ENCODE assay signal across 30 cellular contexts in genomic region chr16:53172517-53172916, GRCh38.
"Had no signal": no experiment of that assay in that cellular context is flagged by ENCODE, and none has a peak within 500 bp of the region (broad histone marks: within the 10 kb centered on the region; RNA-seq: fewer than 3 reads in every experiment).

No MANE protein-coding gene starts in this region.

- ATAC-seq: naive thymus-derived CD4-positive, alpha-beta T cell; natural killer cell; psoas muscle; right cardiac atrium; right lobe of liver; stimulated activated effector memory CD8-positive, alpha-beta T cell treated with anti-CD3 and anti-CD28 coated beads, Interleukin-12 subunit alpha, Interleukin-12 subunit beta, amount 100 ng/mL, for 72 hours; stimulated activated naive B cell treated with anti-CD40 and anti-IgM and Interleukin-4, amounts not matched to agents 10 μg/mL and 1 μg/mL and 100 μg/mL, for 72 hours; upper lobe of right lung had no signal

- H3K9me3 ChIP-seq: ovary, psoas muscle, right lobe of liver, sigmoid colon, spleen, stomach, thoracic aorta, thyroid gland, tibial nerve, upper lobe of right lung, uterus had no signal

- H3K27me3 ChIP-seq: neural progenitor cell, ovary, right lobe of liver, sigmoid colon, spleen, stomach, thyroid gland, tibial nerve, upper lobe of right lung, uterus had no signal

- H3K36me3 ChIP-seq: neural progenitor cell, ovary, sigmoid colon, thoracic aorta, thyroid gland, uterus had no signal

- H3K9me3 Mint-ChIP-seq: naive thymus-derived CD4-positive, alpha-beta T cell; natural killer cell; nephron; neural progenitor cell; stimulated activated effector memory CD8-positive, alpha-beta T cell treated with anti-CD3 and anti-CD28 coated beads, Interleukin-12 subunit alpha, Interleukin-12 subunit beta, amount 100 ng/mL, for 72 hours; stimulated activated naive B cell treated with anti-CD40 and anti-IgM and Interleukin-4, amounts not matched to agents 10 μg/mL and 1 μg/mL and 100 μg/mL, for 72 hours; stimulated activated naive CD8-positive, alpha-beta T cell treated with anti-CD3 and anti-CD28 coated beads, Interleukin-15, Interleukin-2, amounts not matched to agents 100 ng/mL and 50 ng/mL, for 24 hours had no signal

- H3K27me3 Mint-ChIP-seq: naive thymus-derived CD4-positive, alpha-beta T cell; progenitor cell of endocrine pancreas; stimulated activated naive B cell treated with anti-CD40 and anti-IgM and Interleukin-4, amounts not matched to agents 10 μg/mL and 1 μg/mL and 100 μg/mL, for 72 hours; stimulated activated naive CD8-positive, alpha-beta T cell treated with anti-CD3 and anti-CD28 coated beads, Interleukin-15, Interleukin-2, amounts not matched to agents 100 ng/mL and 50 ng/mL, for 24 hours had no signal

- H2AFZ ChIP-seq: neural progenitor cell, parathyroid adenoma had no signal

- H3K9ac ChIP-seq: neural progenitor cell, parathyroid adenoma had no signal

- H3K4me1 ChIP-seq: neural progenitor cell, parathyroid adenoma, psoas muscle, right lobe of liver had no signal

- H3K4me3 Mint-ChIP-seq: naive thymus-derived CD4-positive, alpha-beta T cell; natural killer cell; nephron; neural progenitor cell; stimulated activated effector memory CD8-positive, alpha-beta T cell treated with anti-CD3 and anti-CD28 coated beads, Interleukin-12 subunit alpha, Interleukin-12 subunit beta, amount 100 ng/mL, for 72 hours; stimulated activated naive B cell treated with anti-CD40 and anti-IgM and Interleukin-4, amounts not matched to agents 10 μg/mL and 1 μg/mL and 100 μg/mL, for 72 hours; stimulated activated naive CD8-positive, alpha-beta T cell treated with anti-CD3 and anti-CD28 coated beads, Interleukin-15, Interleukin-2, amounts not matched to agents 100 ng/mL and 50 ng/mL, for 24 hours had no signal

- H3K4me1 Mint-ChIP-seq: nephron, neural progenitor cell had no signal

- H3K4me3 ChIP-seq: neural progenitor cell, ovary, psoas muscle, right lobe of liver, sigmoid colon, spleen, stomach, thoracic aorta, thyroid gland, tibial nerve, upper lobe of right lung, uterus had no signal

- H3K36me3 Mint-ChIP-seq: natural killer cell had no signal

- H3K4me2 ChIP-seq: neural progenitor cell had no signal

- DNase-seq: naive thymus-derived CD4-positive, alpha-beta T cell; natural killer cell; occipital lobe; ovary; posterior cingulate gyrus; psoas muscle; right cardiac atrium; right lobe of liver; sigmoid colon; small intestine; spleen; stimulated activated CD4-positive, alpha-beta T cell treated with anti-CD3 and anti-CD28 coated beads, Interleukin-15, amount 100 ng/mL, for 24 hours; stimulated activated CD4-positive, alpha-beta T cell treated with anti-CD3 and anti-CD28 coated beads, Interleukin-2, amount 100 ng/mL, for 24 hours; stimulated activated CD4-positive, alpha-beta T cell treated with anti-CD3 and anti-CD28 coated beads, Interleukin-2, amount 100 ng/mL, for 48 hours; stimulated activated CD4-positive, alpha-beta T cell treated with anti-CD3 and anti-CD28 coated beads, Interleukin-4, amount 100 ng/mL, for 24 hours; stimulated activated naive B cell treated with anti-CD40 and anti-IgM and Interleukin-4, amounts not matched to agents 10 μg/mL and 1 μg/mL and 100 μg/mL, for 72 hours; stimulated activated naive CD4-positive, alpha-beta T cell treated with Interleukin-2 at 50 U/mL for 16 hours; stomach; thyroid gland; trophoblast cell; upper lobe of right lung; uterus had no signal

- H3K27ac Mint-ChIP-seq: naive thymus-derived CD4-positive, alpha-beta T cell; natural killer cell; nephron; neural progenitor cell; progenitor cell of endocrine pancreas; stimulated activated effector memory CD8-positive, alpha-beta T cell treated with anti-CD3 and anti-CD28 coated beads, Interleukin-12 subunit alpha, Interleukin-12 subunit beta, amount 100 ng/mL, for 72 hours; stimulated activated naive B cell treated with anti-CD40 and anti-IgM and Interleukin-4, amounts not matched to agents 10 μg/mL and 1 μg/mL and 100 μg/mL, for 72 hours; stimulated activated naive CD8-positive, alpha-beta T cell treated with anti-CD3 and anti-CD28 coated beads, Interleukin-15, Interleukin-2, amounts not matched to agents 100 ng/mL and 50 ng/mL, for 24 hours had no signal

- FAIRE-seq: small intestine had no signal

- H3K27ac ChIP-seq: neural progenitor cell, ovary, parathyroid adenoma, psoas muscle, right lobe of liver, sigmoid colon, spleen, stomach, thoracic aorta, thyroid gland, tibial nerve, upper lobe of right lung, uterus had no signal
